Comparison of ENCODE assay signal across 16 cellular contexts in the genomic region with DNA sequence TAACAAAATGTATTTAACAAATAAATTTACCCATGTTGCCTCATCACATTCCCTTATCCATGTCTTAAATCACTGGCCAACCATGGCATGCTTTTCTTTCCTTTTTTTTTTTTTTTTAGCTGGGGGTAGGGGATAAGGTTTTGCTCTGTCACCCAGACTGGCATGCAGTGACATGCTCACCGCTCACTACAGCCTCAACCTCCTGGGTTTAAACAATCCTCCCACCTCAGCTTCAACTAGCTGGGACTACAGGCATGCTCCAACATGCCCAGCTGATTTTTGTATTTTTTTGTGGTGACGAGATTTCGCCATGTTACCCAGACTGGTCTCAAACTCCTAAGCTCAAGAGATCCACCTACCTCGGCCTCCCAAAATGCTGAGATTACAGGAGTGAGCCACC.
DNase-seq lines count a peak whose midpoint lies in the region; ATAC-seq and TF ChIP-seq lines count a peak whose summit lies in the region.
"Had no signal": no experiment of that assay in that cellular context is flagged by ENCODE, and none has a peak within 500 bp of the region (broad histone marks: within the 10 kb centered on the region; RNA-seq: fewer than 3 reads in every experiment).

No MANE protein-coding gene starts in this region.

- dilution Hi-C loops in mammary epithelial cell (cut with HindIII; ENCODE audit: low sequenced_read_pairs) = no loop called here

- H3K9me3 Mint-ChIP-seq in HFFc6 = no peaks in the 10 kb centered on the region

- H3K27me3 ChIP-seq in mammary epithelial cell (ENCODE audit: insufficient read depth, low read length) = no peaks in the 10 kb centered on the region
- H3K27me3 ChIP-seq: BE2C had no signal

- H3K9ac ChIP-seq in mammary epithelial cell (ENCODE audit: insufficient read depth, low read length) = no peak overlapping the region

- TF ChIP-seq CTCF in HFFc6 (IDR thresholded peaks at IDR 0.05) (no peak), mammary epithelial cell (conservative IDR thresholded peaks at IDR 0.05 in 1 of 2, IDR thresholded peaks at IDR 0.05 in 1 of 2; ENCODE audit: extremely low read depth in 1 of 2, insufficient read depth in 1 of 2, low read depth in 1 of 2, low read length in 2 of 2) (no peak)

- no peaks in the 10 kb centered on the region for H3K9me3 ChIP-seq in mammary epithelial cell (replicated peaks; ENCODE audit: insufficient read depth, low read length)
- H3K9me3 ChIP-seq: BE2C, Caco-2 had no signal

- CTCF ChIA-PET in mammary epithelial cell (lab: Charles Lee; ENCODE audit: low non-redundant PET) = interaction anchor here (0.6 kb wide), 1 partner anchor 8 kb away, joined by 5 read pairs; no protein-coding TSS in a partner anchor

- H4K20me1 ChIP-seq in mammary epithelial cell (ENCODE audit: insufficient read depth, low read length) = no peaks in the 10 kb centered on the region

- H3K4me1 ChIP-seq in mammary epithelial cell (ENCODE audit: insufficient read depth, low read length) = peaks cover 6% of the 10 kb centered on the region
- H3K4me1 ChIP-seq: BE2C, Caco-2 had no signal

- no peaks in the 10 kb centered on the region for H3K79me2 ChIP-seq in mammary epithelial cell (ENCODE audit: insufficient read depth, low read length)

- no peak overlapping the region for H3K27ac ChIP-seq in mammary epithelial cell (ENCODE audit: insufficient read depth, low read depth, low read length)

- no peak overlapping the region for H3K4me3 ChIP-seq in mammary epithelial cell (replicated peaks in 1 of 3; ENCODE audit: insufficient read depth in 1 of 3, low read depth in 2 of 3, low read length in 3 of 3)

- peak overlapping the region; percentile 51 for H2AFZ ChIP-seq in mammary epithelial cell (ENCODE audit: low read depth, low read length)

- intact Hi-C loops in mammary epithelial cell (cut with micrococcal nuclease) = no loop called here

- no peaks in the 10 kb centered on the region for H3K27me3 Mint-ChIP-seq in HFFc6 (ENCODE audit: insufficient read depth)
- H3K27me3 Mint-ChIP-seq: CD4-positive, CD25-positive, alpha-beta regulatory T cell; CD8-positive, alpha-beta memory T cell had no signal

- H3K36me3 Mint-ChIP-seq in HFFc6 (ENCODE audit: low read depth) = no peaks in the 10 kb centered on the region
- H3K36me3 Mint-ChIP-seq: CD4-positive, CD25-positive, alpha-beta regulatory T cell; CD8-positive, alpha-beta memory T cell had no signal

- in situ Hi-C loops in KBM-7 (cut with MboI; ENCODE audit: low pct_unique_long_range_greater_than_20kb, low sequenced_read_pairs) (no loop called here), mammary epithelial cell (cut with MboI; ENCODE audit: low sequenced_read_pairs in 2 of 2) (no loop called here)

- no peak overlapping the region for H3K27ac Mint-ChIP-seq in HFFc6
- H3K27ac Mint-ChIP-seq: CD4-positive, CD25-positive, alpha-beta regulatory T cell; CD8-positive, alpha-beta memory T cell had no signal

- no peak overlapping the region for H3K4me2 ChIP-seq in mammary epithelial cell (ENCODE audit: insufficient read depth, low read depth, low read length)

- H3K4me3 Mint-ChIP-seq in HFFc6 = peak overlapping the region; percentile 17; the same call in 1 of the 2 replicates
- H3K4me3 Mint-ChIP-seq: CD4-positive, CD25-positive, alpha-beta regulatory T cell; CD8-positive, alpha-beta memory T cell; H9 had no signal

- H3K4me1 Mint-ChIP-seq in HFFc6 (ENCODE audit: low read depth) = no peaks in the 10 kb centered on the region
- H3K4me1 Mint-ChIP-seq: CD4-positive, CD25-positive, alpha-beta regulatory T cell; CD8-positive, alpha-beta memory T cell; H9 had no signal

- DNase-seq in HFFc6 (no peak), KBM-7 (peak; percentile 8), mammary epithelial cell (peak; percentile 79), NCI-H2196 treated with DMSO at 0.1 percent for 48 hours (lab: John Stamatoyannopoulos, UW; ENCODE audit: unreplicated experiment) (no peak), T-helper 9 cell (no peak), retina (no peak), SK-N-DZ (ENCODE audit: low spot score) (no peak)
- DNase-seq: ACHN; BE2C; C1 segment of cervical spinal cord; Caco-2; CD4-positive, CD25-positive, alpha-beta regulatory T cell; CD8-positive, alpha-beta memory T cell; H9 had no signal

- no TSS peak for BruUV-seq in mammary epithelial cell (replicated peaks; lab: Mats Ljungman, UMichigan)

- ATAC-seq in esophagus mucosa = peak; percentile 33
- ATAC-seq: HepG2 had no signal

- WGBS in mammary epithelial cell (ENCODE audit: low coverage, missing lambda C conversion rate) = 44% methylated on average over 4 of the region's 4 CpGs

- no peaks in the 10 kb centered on the region for H3K36me3 ChIP-seq in mammary epithelial cell (ENCODE audit: insufficient read depth, low read length)
- H3K36me3 ChIP-seq: BE2C had no signal

Comparison
In these comparisons a context has a peak if more than half of its experiments do, and no peak if none do; other contexts are left out.
1. DNase-seq: peak in KBM-7 (single experiment) and mammary epithelial cell (single experiment); none in HFFc6 (single experiment), NCI-H2196 treated with DMSO at 0.1 percent for 48 hours (single experiment), T-helper 9 cell (single experiment), retina (single experiment) and SK-N-DZ (single experiment).